In genomic region chr1:54593571-54594160, GRCh38 we compare ENCODE assay signal across 24 cellular contexts. TPM values are rescaled to one million over a fixed set of nuclear protein-coding genes. Genes with fewer than 3 reads are reported as not detected.
"Had no signal": no experiment of that assay in that cellular context is flagged by ENCODE, and none has a peak within 500 bp of the region (broad histone marks: within the 10 kb centered on the region; RNA-seq: fewer than 3 reads in every experiment).

No MANE protein-coding gene starts in this region.

- FAIRE-seq: HepG2, RCC 7860 had no signal

- H3K36me3 ChIP-seq: SJSA1 had no signal

- DNase-seq: IMR-90, NCI-H1092, NCI-H1105 treated with DMSO at 0.1 percent for 48 hours, NCI-H1417 treated with DMSO at 0.1 percent for 48 hours, NCI-H146, NCI-H1694 treated with DMSO at 0.1 percent for 48 hours, NCI-H1930, NCI-H2081, NCI-H2107, NCI-H2227 treated with DMSO at 0.1 percent for 48 hours, NCI-H524 treated with DMSO at 0.1 percent for 48 hours, NCI-H69, NCI-H774, Right ventricle myocardium superior, RPMI8226, SIG-M5 had no signal

- H3K27ac ChIP-seq: SJSA1, SK-N-MC had no signal

- H3K4me1 ChIP-seq: SJSA1 had no signal

- H3K4me3 ChIP-seq: SJSA1, SK-N-MC had no signal

- H3K27me3 ChIP-seq: SJSA1 had no signal

- ATAC-seq: HepG2 had no signal

- H3K9me3 ChIP-seq: SJSA1 had no signal

RNA-seq across cellular contexts. Expression of gene FAM151A, which starts 29.7 kb away (rescaled TPM):
- total RNA-seq: HT1080, IMR-90, LHCN-M2, MCF 10A, NCI-H460, SJSA1 had no signal
- polyA plus RNA-seq: IMR-90 had no signal

RNA-seq across cellular contexts. Expression of gene MROH7, which starts 47.9 kb away (rescaled TPM):
- total RNA-seq: HT1080, IMR-90, LHCN-M2, MCF 10A, NCI-H460, SJSA1 had no signal
- polyA plus RNA-seq: IMR-90 had no signal
